Comparison of ENCODE assay signal across 1 cellular context in the genomic region with DNA sequence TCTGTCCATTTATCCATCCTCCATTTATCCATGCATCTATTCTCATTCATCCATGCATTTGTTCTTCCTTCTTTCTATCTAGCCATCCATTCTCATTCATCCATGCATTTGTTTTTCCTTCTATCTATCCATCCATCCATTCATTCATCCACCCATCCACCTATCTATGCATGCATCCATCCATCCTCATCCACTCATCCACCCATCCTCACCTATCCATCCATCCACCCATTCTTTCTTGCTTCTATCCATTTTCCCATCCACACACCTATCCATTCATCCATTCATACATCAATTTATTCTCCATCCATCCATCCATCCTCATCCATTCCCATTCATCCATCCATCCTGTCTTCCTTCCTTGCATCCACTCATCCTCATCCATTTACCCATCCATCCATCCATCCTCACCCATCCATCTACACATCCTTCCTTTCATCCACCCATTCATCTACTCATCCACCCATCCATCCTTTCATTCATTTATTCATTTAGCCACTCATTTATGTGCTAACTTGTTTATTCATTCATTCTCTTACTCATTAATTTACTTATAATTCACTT.
TF ChIP-seq lines count a peak whose summit lies in the region.

No MANE protein-coding gene starts in this region.

TF ChIP-seq in IMR-90, 13 proteins besides CTCF, POLR2A, EP300 and RAD21:
- TF ChIP-seq MXI1 (IDR thresholded peaks at IDR 0.05; ENCODE audit: borderline replicate concordance, low read depth, low read length) = no peak
- no peak for TF ChIP-seq MAZ (IDR thresholded peaks at IDR 0.05; ENCODE audit: borderline replicate concordance, low read depth, low read length)
- TF ChIP-seq RCOR1 (IDR thresholded peaks at IDR 0.05; ENCODE audit: insufficient replicate concordance, low read length) = no peak
- no peak for TF ChIP-seq NFE2L2 (IDR thresholded peaks at IDR 0.05; ENCODE audit: low read depth, low read length)
- TF ChIP-seq MAFK (IDR thresholded peaks at IDR 0.05; ENCODE audit: low read depth, low read length) = no peak
- no peak for TF ChIP-seq SMC3 (IDR thresholded peaks at IDR 0.05; ENCODE audit: low read depth, low read length)
- no peak for TF ChIP-seq CEBPB (IDR thresholded peaks at IDR 0.05; ENCODE audit: low read depth, low read length)
- no peak for TF ChIP-seq RFX5 (IDR thresholded peaks at IDR 0.05; ENCODE audit: low read depth, low read length)
- no peak for TF ChIP-seq ELK1 (IDR thresholded peaks at IDR 0.05; ENCODE audit: borderline replicate concordance, low read depth, low read length)
